9 cellular contexts compared by ENCODE assay signal in genomic region chr19:3783660-3784584, GRCh38. TPM values are rescaled to one million over a fixed set of nuclear protein-coding genes. Genes with fewer than 3 reads are reported as not detected.
DNase-seq lines count a peak whose midpoint lies in the region; ATAC-seq and TF ChIP-seq lines count a peak whose summit lies in the region.
"Had no signal": no experiment of that assay in that cellular context is flagged by ENCODE, and none has a peak within 500 bp of the region (broad histone marks: within the 10 kb centered on the region; RNA-seq: fewer than 3 reads in every experiment).

No MANE protein-coding gene starts in this region.

- WGBS in heart right ventricle, 2 donors: 71 to 74% methylated on average over 47 to 49 of the region's 49 CpGs

- H3K27ac ChIP-seq in heart right ventricle: no peak overlapping the region
- no peak overlapping the region for H3K27ac ChIP-seq in upper lobe of right lung
- H3K27ac ChIP-seq: BLaER1 had no signal

- DNase-seq in heart right ventricle: no peak
- DNase-seq in left cardiac atrium: no peak
- DNase-seq in activated T-cell treated with anti-CD3 and anti-CD28 coated beads for 4 hours: peak; percentile 32
- DNase-seq in left lobe of liver (ENCODE audit: low spot score): no peak
- peak; percentile 64 for DNase-seq in upper lobe of right lung
- no peak for DNase-seq in HuH-7.5 (ENCODE audit: low spot score)
- no peak for DNase-seq in DMS114 treated with DMSO at 0.1 percent for 48 hours (lab: John Stamatoyannopoulos, UW; ENCODE audit: unreplicated experiment)
- DNase-seq in COR-L47 (lab: John Stamatoyannopoulos, UW): no peak

- ATAC-seq in heart right ventricle (peak in 4 of 8 donors; percentile 15 to 59 (median 35)), left cardiac atrium (no peak), left lobe of liver (peak; percentile 79), upper lobe of right lung (peak; percentile 44)

- H3K36me3 ChIP-seq in heart right ventricle (no peaks in the 10 kb centered on the region), upper lobe of right lung (no peaks in the 10 kb centered on the region)
- H3K36me3 ChIP-seq: BLaER1 had no signal

- H3K4me1 ChIP-seq in heart right ventricle (peaks cover 0 to 12% (median 3%) of the 10 kb centered on the region in 9 donors), upper lobe of right lung (no peaks in the 10 kb centered on the region)

- H3K9me3 ChIP-seq in heart right ventricle (peaks cover 0 to 28% (median 21%) of the 10 kb centered on the region in 11 donors), upper lobe of right lung (peaks cover 14% of the 10 kb centered on the region)

- H3K27me3 ChIP-seq in heart right ventricle: peaks cover 19 to 48% (median 45%) of the 10 kb centered on the region in 7 donors
- H3K27me3 ChIP-seq in upper lobe of right lung: peaks cover 7% of the 10 kb centered on the region

- intact Hi-C loops in heart right ventricle (cut with DNase I): loop anchor here in 2 of 10 donors (5.0 kb wide), 1 partner anchor 38 kb away; no protein-coding TSS in a partner anchor
- intact Hi-C loops in left cardiac atrium (cut with DNase I): no loop called here
- intact Hi-C loops in upper lobe of right lung (cut with DNase I): no loop called here

- H3K4me3 ChIP-seq in heart right ventricle: no peak overlapping the region
- H3K4me3 ChIP-seq in upper lobe of right lung: no peak overlapping the region
- H3K4me3 ChIP-seq: BLaER1 had no signal

- TF ChIP-seq CTCF in heart right ventricle (IDR thresholded peaks at IDR 0.05) (peak in 7 of 9 donors; percentile 21 to 50 (median 37)), upper lobe of right lung (IDR thresholded peaks at IDR 0.05) (peak; percentile 35)

RNA-seq across cellular contexts. Expression of gene MATK, which starts 2.3 kb away (rescaled TPM):
- total RNA-seq in heart right ventricle (1 to 10 TPM in 1 of 10 donors, under 1 TPM in 9; 0.14 to 4.9 (median 0.44) TPM), left cardiac atrium (1 to 10 TPM in 1 of 2 donors, under 1 TPM in 1; 0.92 to 1.4 TPM), left lobe of liver (0.48 TPM), upper lobe of right lung (22.6 TPM)
- polyA plus RNA-seq in heart right ventricle: 1 to 10 TPM in 1 of 2 donors, under 1 TPM in 1; 0.97 to 1.2 TPM

RNA-seq across cellular contexts. Expression of gene RAX2, which starts 11.9 kb away (rescaled TPM):
- not detected for total RNA-seq in heart right ventricle
- not detected for polyA plus RNA-seq in heart right ventricle
- total RNA-seq in left cardiac atrium: not detected
- total RNA-seq in left lobe of liver: not detected
- total RNA-seq in upper lobe of right lung: not detected

RNA-seq across cellular contexts. Expression of gene MRPL54, which starts 21.4 kb away (rescaled TPM):
- 10 to 100 TPM; 61.4 to 93.4 (median 67.0) TPM for total RNA-seq in heart right ventricle
- polyA plus RNA-seq in heart right ventricle: 100 to 1,000 TPM; 124 TPM
- total RNA-seq in left cardiac atrium: 10 to 100 TPM; 63.6 to 68.9 TPM
- 56.0 TPM for total RNA-seq in left lobe of liver
- total RNA-seq in upper lobe of right lung: 59.7 TPM

RNA-seq across cellular contexts. Expression of gene APBA3, which starts 22.4 kb away (rescaled TPM):
- total RNA-seq in heart right ventricle (10 to 100 TPM in 6 of 10 donors, 1 to 10 TPM in 4; 7.4 to 16.6 (median 10.7) TPM), left cardiac atrium (10 to 100 TPM; 12.6 to 12.7 TPM), left lobe of liver (18.6 TPM), upper lobe of right lung (21.9 TPM)
- polyA plus RNA-seq in heart right ventricle: 10 to 100 TPM; 20.0 to 22.6 TPM

Comparison
In these comparisons a context has a peak if more than half of its experiments do, and no peak if none do; other contexts are left out.
1. ATAC-seq: peak in left lobe of liver (single experiment) and upper lobe of right lung (single experiment); none in left cardiac atrium (0 of 2).
2. DNase-seq: peak in activated T-cell treated with anti-CD3 and anti-CD28 coated beads for 4 hours (single experiment) and upper lobe of right lung (single experiment); none in heart right ventricle (0 of 2), left cardiac atrium (single experiment), left lobe of liver (single experiment), HuH-7.5 (single experiment), DMS114 treated with DMSO at 0.1 percent for 48 hours (single experiment) and COR-L47 (single experiment).